ENCODE assay signal across 8 cellular contexts in genomic region chr9:136545966-136546696, GRCh38. TPM values are rescaled to one million over a fixed set of nuclear protein-coding genes. Genes with fewer than 3 reads are reported as not detected.
DNase-seq lines count a peak whose midpoint lies in the region; ATAC-seq lines count a peak whose summit lies in the region.

TSS of gene NOTCH1 (minus strand) at chr9:136546048. CDS start at chr9:136545786, 262 bp downstream.

- H3K9me3 ChIP-seq in endocrine pancreas (ENCODE audit: control insufficient read depth, low read length): no peaks in the 10 kb centered on the region

- no peak within 1 kb of the TSS for H3K4me3 ChIP-seq in endocrine pancreas (ENCODE audit: control insufficient read depth, insufficient read depth, low read length)

- no peaks in the 10 kb centered on the region for H3K36me3 ChIP-seq in endocrine pancreas (ENCODE audit: control insufficient read depth, insufficient read depth, low read length)

- peak within 1 kb of the TSS; percentile 48 for H3K9ac ChIP-seq in endocrine pancreas (ENCODE audit: control insufficient read depth, insufficient read depth, low read length)

- no peaks in the 10 kb centered on the region for H3K27me3 ChIP-seq in endocrine pancreas (ENCODE audit: control insufficient read depth, insufficient read depth, low read length)

- DNase-seq in AG08396 (ENCODE audit: low spot score) (peak; percentile 97), NCI-H69 (lab: John Stamatoyannopoulos, UW) (peak; percentile 83), mesenteric fat pad (ENCODE audit: low spot score) (peak; percentile 96)
- DNase-seq in activated CD8-positive, alpha-beta memory T cell treated with anti-CD3 and anti-CD28 coated beads for 4 hours (ENCODE audit: low read depth in 2 of 2): peak; percentile 75 to 76
- peak; percentile 74 for DNase-seq in stimulated activated CD8-positive, alpha-beta memory T cell treated with anti-CD3 and anti-CD28 coated beads, Interleukin-15, amount 100 ng/mL, for 24 hours (ENCODE audit: low read depth)

- no peaks in the 10 kb centered on the region for H3K4me1 ChIP-seq in endocrine pancreas (ENCODE audit: control insufficient read depth, insufficient read depth, low read length)

- ATAC-seq in GM18861 (IDR thresholded peaks at IDR 0.05; ENCODE audit: unreplicated experiment) (peak; percentile 56), HG03095 (IDR thresholded peaks at IDR 0.05; ENCODE audit: unreplicated experiment) (peak; percentile 50)

RNA-seq across cellular contexts. Expression of gene NOTCH1, which starts in this region (rescaled TPM):
- total RNA-seq in mesenteric fat pad: 89.5 TPM
